Comparison of ENCODE assay signal across 8 cellular contexts in genomic region chr2:42169100-42169868, GRCh38. TPM values are rescaled to one million over a fixed set of nuclear protein-coding genes. Genes with fewer than 3 reads are reported as not detected.
DNase-seq lines count a peak whose midpoint lies in the region; ATAC-seq, FAIRE-seq and TF ChIP-seq lines count a peak whose summit lies in the region.

Gene EML4 (plus strand): TSS chr2:42169353. CDS start chr2:42169612, 259 bp downstream.

- 0 to 1% (median 1%) methylated on average over 58 to 87 of the region's 87 CpGs for WGBS in adipose tissue, 3 donors
- 0% methylated on average over 75 to 87 of the region's 87 CpGs for WGBS in heart right ventricle, 2 donors
- 0% methylated on average over 11 to 16 of the region's 87 CpGs for WGBS in upper lobe of left lung, 2 donors

- H3K27me3 Mint-ChIP-seq in T-cell = no peaks in the 10 kb centered on the region

- POLR2A ChIA-PET in T-cell (lab: Charles Lee) = interaction anchor here in 1 of 2 donors (0.5 to 1.6 kb wide), 4 partner anchors 34 to 1057 kb away, joined by 3 to 14 read pairs (median 4); partner anchors contain the start of gene ZFP36L2

- DNase-seq in GM12892 (ENCODE audit: insufficient read length) = peak; percentile 61
- peak; percentile 56 for DNase-seq in NCI-H1417 treated with DMSO at 0.1 percent for 48 hours (lab: John Stamatoyannopoulos, UW)
- peak; percentile 67 to 94 (median 83) for DNase-seq in T-cell
- peak; percentile 90 to 94 for DNase-seq in heart right ventricle
- DNase-seq in posterior cingulate gyrus = peak; percentile 82 to 99 (median 92)
- DNase-seq in upper lobe of left lung = peak; percentile 95 to 99

- peaks cover 7% of the 10 kb centered on the region for H3K36me3 Mint-ChIP-seq in T-cell

- peak; percentile 100 for FAIRE-seq in GM12892 (lab: Jason Lieb, UNC)

- H3K9me3 ChIP-seq in heart right ventricle = no peaks in the 10 kb centered on the region
- no peaks in the 10 kb centered on the region for H3K9me3 ChIP-seq in upper lobe of left lung

- peak within 1 kb of the TSS; percentile 55 for H3K27ac ChIP-seq in adipose tissue (ENCODE audit: low read depth, low read length)
- peak within 1 kb of the TSS; percentile 63 to 97 (median 87) for H3K27ac ChIP-seq in heart right ventricle
- H3K27ac ChIP-seq in upper lobe of left lung = peak within 1 kb of the TSS; percentile 91 to 97 (median 94)

- peak within 1 kb of the TSS; percentile 61 to 82 for H3K27ac Mint-ChIP-seq in T-cell

- TF ChIP-seq CTCF in heart right ventricle (IDR thresholded peaks at IDR 0.05) (peak in 2 of 9 donors; percentile 4 to 8), upper lobe of left lung (IDR thresholded peaks at IDR 0.05) (peak in 3 of 6 experiments; percentile 4 to 17 (median 6))

- peak; percentile 84 for TF ChIP-seq POLR2A in GM12892 (IDR thresholded peaks at IDR 0.05; ENCODE audit: low read depth, low read length)
- TF ChIP-seq POLR2A in upper lobe of left lung (IDR thresholded peaks at IDR 0.05) = peak; percentile 54 to 90 (median 74)

- H3K4me1 ChIP-seq in heart right ventricle (peaks cover 0 to 44% (median 28%) of the 10 kb centered on the region in 9 donors), upper lobe of left lung (peaks cover 13 to 38% (median 28%) of the 10 kb centered on the region in 4 donors)

- intact Hi-C loops in heart right ventricle (cut with DNase I) = loop anchor here in 1 of 10 donors (10.0 kb wide), 1 partner anchor 1354 kb away; no protein-coding TSS in a partner anchor
- intact Hi-C loops in posterior cingulate gyrus (cut with DNase I) = no loop called here

- H3K4me3 ChIP-seq in heart right ventricle (peak within 1 kb of the TSS; percentile 75 to 98 (median 90)), upper lobe of left lung (peak within 1 kb of the TSS; percentile 81 to 92 (median 84))

- H3K27me3 ChIP-seq in heart right ventricle (no peaks in the 10 kb centered on the region), upper lobe of left lung (no peaks in the 10 kb centered on the region)

- H3K36me3 ChIP-seq in heart right ventricle (no peaks in the 10 kb centered on the region), upper lobe of left lung (no peaks in the 10 kb centered on the region)

- no peak within 1 kb of the TSS for H3K4me3 Mint-ChIP-seq in T-cell

- CTCF ChIA-PET in T-cell (lab: Charles Lee) = interaction anchor here in 1 of 2 donors (0.6 kb wide), 1 partner anchor 117 kb away, joined by 3 read pairs; no protein-coding TSS in a partner anchor

- ATAC-seq in HG02763 (IDR thresholded peaks at IDR 0.05; ENCODE audit: unreplicated experiment) = peak; percentile 85
- peak; percentile 90 to 94 (median 92) for ATAC-seq in T-cell (replicated peaks in 1 of 4)
- peak; percentile 95 to 99 (median 97) for ATAC-seq in heart right ventricle
- peak; percentile 96 to 98 for ATAC-seq in upper lobe of left lung (ENCODE audit: low FRiP score in 2 of 2)

- H3K9me3 Mint-ChIP-seq in T-cell = no peaks in the 10 kb centered on the region

- H3K4me1 Mint-ChIP-seq in T-cell = peaks cover 9 to 15% (median 14%) of the 10 kb centered on the region in 3 donors

- TF ChIP-seq EP300 in upper lobe of left lung (IDR thresholded peaks at IDR 0.05) = peak in 1 of 4 donors; percentile 56

RNA-seq across cellular contexts. Expression of gene EML4, which starts in this region (rescaled TPM):
- polyA plus RNA-seq in GM12892 (2012; ENCODE audit: missing spikeins) = 22.7 TPM
- total RNA-seq in T-cell (100 to 1,000 TPM; 101 to 223 (median 123) TPM), heart right ventricle (10 to 100 TPM in 1 of 10 donors, 1 to 10 TPM in 9; 4.5 to 17.2 (median 5.9) TPM), upper lobe of left lung (10 to 100 TPM; 42.7 to 96.9 (median 62.0) TPM)
- polyA plus RNA-seq in adipose tissue (10 to 100 TPM in 1 of 3 donors, 1 to 10 TPM in 2; 5.3 to 16.5 (median 9.6) TPM), heart right ventricle (1 to 10 TPM; 2.9 to 5.0 TPM)

Comparison
In these comparisons a context has a peak if more than half of its experiments do, and no peak if none do; other contexts are left out.
1. Peak in every context shown above with its lines: DNase-seq, ATAC-seq, H3K4me3 ChIP-seq and H3K27ac ChIP-seq.